In genomic region chr6:158514991-158515390, GRCh38 we compare ENCODE assay signal across 20 cellular contexts.
"Had no signal": no experiment of that assay in that cellular context is flagged by ENCODE, and none has a peak within 500 bp of the region (broad histone marks: within the 10 kb centered on the region; RNA-seq: fewer than 3 reads in every experiment).

No MANE protein-coding gene starts in this region.

- H3K36me3 Mint-ChIP-seq: memory B cell; naive thymus-derived CD8-positive, alpha-beta T cell had no signal

- H3K4me3 Mint-ChIP-seq: memory B cell; nephron progenitor cell; stimulated activated naive B cell treated with anti-CD40 and anti-IgM and Interleukin-4, amounts not matched to agents 10 μg/mL and 1 μg/mL and 100 μg/mL, for 72 hours; stimulated activated naive CD8-positive, alpha-beta T cell treated with anti-CD3 and anti-CD28 coated beads, Interleukin-15, Interleukin-2, amounts not matched to agents 100 ng/mL and 50 ng/mL, for 24 hours had no signal

- H3K4me3 ChIP-seq: coronary artery, lung, psoas muscle, skin epidermis, spleen, thoracic aorta, tibial nerve, upper lobe of right lung, uterus had no signal

- H3K4me1 ChIP-seq: uterus had no signal

- DNase-seq: dermis blood vessel endothelial cell; effector memory CD4-positive, alpha-beta T cell; erythroblast; midbrain; nephron progenitor cell; psoas muscle; right cardiac atrium; spleen; stimulated activated CD4-positive, alpha-beta T cell treated with anti-CD3 and anti-CD28 coated beads, Interleukin-4, amount 100 ng/mL, for 4 hours; stimulated activated naive B cell treated with anti-CD40 and anti-IgM and Interleukin-4, amounts not matched to agents 10 μg/mL and 1 μg/mL and 100 μg/mL, for 72 hours; upper lobe of right lung; uterus had no signal

- ATAC-seq: psoas muscle; right cardiac atrium; stimulated activated naive B cell treated with anti-CD40 and anti-IgM and Interleukin-4, amounts not matched to agents 10 μg/mL and 1 μg/mL and 100 μg/mL, for 72 hours; upper lobe of right lung had no signal

- H3K27me3 ChIP-seq: uterus had no signal

- H3K27ac Mint-ChIP-seq: memory B cell; nephron progenitor cell; stimulated activated naive B cell treated with anti-CD40 and anti-IgM and Interleukin-4, amounts not matched to agents 10 μg/mL and 1 μg/mL and 100 μg/mL, for 72 hours; stimulated activated naive CD8-positive, alpha-beta T cell treated with anti-CD3 and anti-CD28 coated beads, Interleukin-15, Interleukin-2, amounts not matched to agents 100 ng/mL and 50 ng/mL, for 24 hours had no signal

- H3K9me3 ChIP-seq: psoas muscle, spleen, thoracic aorta, tibial nerve, upper lobe of right lung, uterus had no signal

- H3K9me3 Mint-ChIP-seq: memory B cell; naive thymus-derived CD8-positive, alpha-beta T cell; nephron progenitor cell; stimulated activated naive B cell treated with anti-CD40 and anti-IgM and Interleukin-4, amounts not matched to agents 10 μg/mL and 1 μg/mL and 100 μg/mL, for 72 hours; stimulated activated naive CD8-positive, alpha-beta T cell treated with anti-CD3 and anti-CD28 coated beads, Interleukin-15, Interleukin-2, amounts not matched to agents 100 ng/mL and 50 ng/mL, for 24 hours had no signal

- H3K36me3 ChIP-seq: thoracic aorta, upper lobe of right lung, uterus had no signal

- H3K27ac ChIP-seq: coronary artery, psoas muscle, skin epidermis, spleen, thoracic aorta, tibial nerve, upper lobe of right lung, uterus had no signal
